In genomic region chr11:76207642-76208378, GRCh38 we compare ENCODE assay signal across 8 cellular contexts. TPM values are rescaled to one million over a fixed set of nuclear protein-coding genes. Genes with fewer than 3 reads are reported as not detected.
DNase-seq lines count a peak whose midpoint lies in the region; ATAC-seq lines count a peak whose summit lies in the region.

No MANE protein-coding gene starts in this region.

- DNase-seq in GM04504 (ENCODE audit: low read depth), result peak; percentile 47
- DNase-seq in NCI-H748 treated with DMSO at 0.1 percent for 48 hours (lab: John Stamatoyannopoulos, UW), result peak; percentile 86
- DNase-seq in activated CD4-positive, alpha-beta T cell treated with anti-CD3 and anti-CD28 coated beads, Interleukin-2, amount 50 U/mL, for 48 hours, result peak; percentile 80 to 83
- peak; percentile 74 to 81 for DNase-seq in lung microvascular endothelial cell (ENCODE audit: low read depth in 2 of 2)
- DNase-seq in stimulated activated CD4-positive, alpha-beta T cell treated with anti-CD3 and anti-CD28 coated beads, TNF-alpha, amount 100 ng/mL, for 1 hour (ENCODE audit: low read depth in 3 of 3, low spot score in 1 of 3), result peak; percentile 39 to 72 (median 62)

- H3K4me3 ChIP-seq in ectodermal cell (ENCODE audit: insufficient read depth, low read depth, low read length), result peak overlapping the region; percentile 39

- no peak overlapping the region for H3K27ac ChIP-seq in ectodermal cell (ENCODE audit: insufficient read depth, low read depth, low read length, poor library complexity, severe bottlenecking)

- peaks cover 30% of the 10 kb centered on the region for H3K4me1 ChIP-seq in ectodermal cell (ENCODE audit: control insufficient read depth, insufficient read depth, low read length)

- ATAC-seq in HG03457 (IDR thresholded peaks at IDR 0.05; ENCODE audit: unreplicated experiment) (peak; percentile 45), HG03159 (IDR thresholded peaks at IDR 0.05; ENCODE audit: unreplicated experiment) (no peak)

- 1 to 2% methylated on average over 54 of the region's 54 CpGs for WGBS in ectodermal cell, 2 experiments

- H3K27me3 ChIP-seq in ectodermal cell (ENCODE audit: control insufficient read depth, insufficient read depth, low read length, poor library complexity, severe bottlenecking), result peaks cover 100% of the 10 kb centered on the region

- H3K36me3 ChIP-seq in ectodermal cell (ENCODE audit: control insufficient read depth, insufficient read depth, low read length), result no peaks in the 10 kb centered on the region

- H3K9me3 ChIP-seq in ectodermal cell (ENCODE audit: control insufficient read depth, low read length), result no peaks in the 10 kb centered on the region

RNA-seq across cellular contexts. Expression of gene WNT11, which starts 1.5 kb away (rescaled TPM):
- polyA plus RNA-seq in ectodermal cell (2013, experiment 1 of 4), result 0.33 TPM
- 0.44 TPM for polyA plus RNA-seq in ectodermal cell (2013, experiment 2 of 4)
- polyA plus RNA-seq in ectodermal cell (2013, experiment 3 of 4), result 0.91 TPM
- 0.77 TPM for polyA plus RNA-seq in ectodermal cell (2013, experiment 4 of 4)
- 0.40 TPM in 1 of 2 replicates, not detected in the other for total RNA-seq in lung microvascular endothelial cell
